ENCODE assay signal across 8 cellular contexts in the genomic region with DNA sequence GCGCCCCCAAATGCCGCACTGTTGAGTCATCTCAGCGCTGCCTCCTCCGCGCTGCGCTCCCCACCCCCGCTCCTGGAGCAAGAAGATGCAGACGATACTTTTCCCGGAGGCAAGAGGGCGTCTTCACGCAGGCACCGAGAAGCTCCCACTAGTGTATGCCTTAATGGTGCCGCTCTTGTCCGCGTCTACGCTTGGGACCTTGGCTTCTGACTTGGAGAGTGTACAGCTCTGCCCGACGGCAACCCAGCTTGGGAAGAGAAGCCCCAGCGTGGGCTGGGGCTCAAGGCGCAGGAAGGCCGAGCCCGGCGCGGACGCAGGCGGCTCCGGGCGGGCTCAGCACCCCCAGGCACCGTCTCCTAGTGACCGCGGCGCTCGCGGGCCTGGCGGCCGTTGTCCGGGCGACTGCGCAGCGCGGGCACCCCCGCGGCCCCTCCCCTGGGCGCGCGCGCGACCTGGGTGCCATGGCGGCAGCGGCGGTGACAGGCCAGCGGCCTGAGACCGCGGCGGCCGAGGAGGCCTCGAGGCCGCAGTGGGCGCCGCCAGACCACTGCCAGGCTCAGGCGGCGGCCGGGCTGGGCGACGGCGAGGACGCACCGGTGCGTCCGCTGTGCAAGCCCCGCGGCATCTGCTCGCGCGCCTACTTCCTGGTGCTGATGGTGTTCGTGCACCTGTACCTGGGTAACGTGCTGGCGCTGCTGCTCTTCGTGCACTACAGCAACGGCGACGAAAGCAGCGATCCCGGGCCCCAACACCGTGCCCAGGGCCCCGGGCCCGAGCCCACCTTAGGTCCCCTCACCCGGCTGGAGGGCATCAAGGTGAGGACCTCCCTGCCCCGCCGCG. TPM values are rescaled to one million over a fixed set of nuclear protein-coding genes. Genes with fewer than 3 reads are reported as not detected.
DNase-seq lines count a peak whose midpoint lies in the region; ATAC-seq and TF ChIP-seq lines count a peak whose summit lies in the region.

A gene with protein sequence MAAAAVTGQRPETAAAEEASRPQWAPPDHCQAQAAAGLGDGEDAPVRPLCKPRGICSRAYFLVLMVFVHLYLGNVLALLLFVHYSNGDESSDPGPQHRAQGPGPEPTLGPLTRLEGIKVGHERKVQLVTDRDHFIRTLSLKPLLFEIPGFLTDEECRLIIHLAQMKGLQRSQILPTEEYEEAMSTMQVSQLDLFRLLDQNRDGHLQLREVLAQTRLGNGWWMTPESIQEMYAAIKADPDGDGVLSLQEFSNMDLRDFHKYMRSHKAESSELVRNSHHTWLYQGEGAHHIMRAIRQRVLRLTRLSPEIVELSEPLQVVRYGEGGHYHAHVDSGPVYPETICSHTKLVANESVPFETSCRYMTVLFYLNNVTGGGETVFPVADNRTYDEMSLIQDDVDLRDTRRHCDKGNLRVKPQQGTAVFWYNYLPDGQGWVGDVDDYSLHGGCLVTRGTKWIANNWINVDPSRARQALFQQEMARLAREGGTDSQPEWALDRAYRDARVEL (plus strand): TSS at position 446 of the 840 bp plus-strand sequence. CDS start 16 bp downstream, at position 462.

- peak within 1 kb of the TSS; percentile 82 to 98 for H3K27ac ChIP-seq in lung (ENCODE audit: low read depth in 1 of 2, low read length in 1 of 2)

- peak; percentile 52 for ATAC-seq in HG02981 (IDR thresholded peaks at IDR 0.05; ENCODE audit: unreplicated experiment)
- peak; percentile 84 for ATAC-seq in activated CD8-positive, alpha-beta T cell treated with anti-CD3 and anti-CD28 coated beads for 36 hours
- ATAC-seq in lung (ENCODE audit: insufficient read depth, low FRiP score): peak; percentile 90

- CTCF ChIA-PET in activated CD8-positive, alpha-beta T cell treated with anti-CD3 and anti-CD28 coated beads for 36 hours (lab: Charles Lee): interaction anchor here (0.6 to 6.5 kb wide), 11 partner anchors 9 to 326 kb away, joined by 3 to 78 read pairs (median 12); a partner anchor contains a TSS

- POLR2A ChIA-PET in activated CD8-positive, alpha-beta T cell treated with anti-CD3 and anti-CD28 coated beads for 36 hours (lab: Charles Lee): interaction anchor here (0.6 to 6.5 kb wide), 14 partner anchors 10 to 792 kb away, joined by 3 to 72 read pairs (median 6); a partner anchor contains a TSS

- peaks cover 22% of the 10 kb centered on the region for H3K36me3 Mint-ChIP-seq in activated CD8-positive, alpha-beta T cell treated with anti-CD3 and anti-CD28 coated beads for 36 hours (ENCODE audit: low read depth)

- DNase-seq in NCI-H1436 (lab: John Stamatoyannopoulos, UW) (peak; percentile 30), NCI-H1436 treated with DMSO at 0.1 percent for 48 hours (lab: John Stamatoyannopoulos, UW) (no peak), NCI-H526 treated with DMSO at 0.1 percent for 48 hours (lab: John Stamatoyannopoulos, UW) (peak; percentile 44), ecto neural progenitor cell (ENCODE audit: low spot score) (peak; percentile 83), lung (ENCODE audit: low spot score) (peak; percentile 80)
- DNase-seq in activated CD8-positive, alpha-beta T cell treated with anti-CD3 and anti-CD28 coated beads for 36 hours: peak; percentile 92
- DNase-seq in stimulated activated CD4-positive, alpha-beta T cell treated with anti-CD3 and anti-CD28 coated beads, TNF-alpha, amount 100 ng/mL, for 1 hour (ENCODE audit: low read depth in 3 of 3, low spot score in 1 of 3): peak; percentile 35 to 70 (median 52)

- peak; percentile 11 for TF ChIP-seq CTCF in activated CD8-positive, alpha-beta T cell treated with anti-CD3 and anti-CD28 coated beads for 36 hours (IDR thresholded peaks at IDR 0.05)
- peak; percentile 27 for TF ChIP-seq CTCF in lung (IDR thresholded peaks at IDR 0.05; ENCODE audit: control extremely low read depth, extremely low read depth)

- H3K9me3 ChIP-seq in lung (ENCODE audit: control insufficient read depth in 2 of 2, insufficient read depth in 1 of 2, low read length in 1 of 2): no peaks in the 10 kb centered on the region

- no peaks in the 10 kb centered on the region for H3K27me3 Mint-ChIP-seq in activated CD8-positive, alpha-beta T cell treated with anti-CD3 and anti-CD28 coated beads for 36 hours

- peak within 1 kb of the TSS; percentile 90 for H3K4me3 ChIP-seq in lung

- peaks cover 8 to 9% of the 10 kb centered on the region in 2 donors for H3K4me1 ChIP-seq in lung (ENCODE audit: control insufficient read depth in 2 of 2, insufficient read depth in 2 of 2, low read length in 2 of 2)

- peak within 1 kb of the TSS; percentile 95 for H3K27ac Mint-ChIP-seq in activated CD8-positive, alpha-beta T cell treated with anti-CD3 and anti-CD28 coated beads for 36 hours

- peaks cover 0 to 6% of the 10 kb centered on the region in 2 donors for H3K36me3 ChIP-seq in lung (ENCODE audit: control insufficient read depth in 2 of 2, insufficient read depth in 2 of 2, low read length in 2 of 2)

- no peaks in the 10 kb centered on the region for H3K27me3 ChIP-seq in lung (ENCODE audit: control insufficient read depth, insufficient read depth)

- H3K4me1 Mint-ChIP-seq in activated CD8-positive, alpha-beta T cell treated with anti-CD3 and anti-CD28 coated beads for 36 hours (ENCODE audit: low read depth): peaks cover 41% of the 10 kb centered on the region

- intact Hi-C loops in activated CD8-positive, alpha-beta T cell treated with anti-CD3 and anti-CD28 coated beads for 36 hours (cut with micrococcal nuclease): loop anchor here (5.0 kb wide), 1 partner anchor 32 kb away; a partner anchor contains a TSS

- WGBS in lung, 2 donors: 0 to 1% methylated on average over 65 to 91 of the region's 91 CpGs

- peak within 1 kb of the TSS; percentile 92 for H3K4me3 Mint-ChIP-seq in activated CD8-positive, alpha-beta T cell treated with anti-CD3 and anti-CD28 coated beads for 36 hours

- no peaks in the 10 kb centered on the region for H3K9me3 Mint-ChIP-seq in activated CD8-positive, alpha-beta T cell treated with anti-CD3 and anti-CD28 coated beads for 36 hours

RNA-seq across cellular contexts. Expression of the gene that starts here (rescaled TPM):
- 10 to 100 TPM; 24.8 to 25.0 TPM for total RNA-seq in activated CD8-positive, alpha-beta T cell treated with anti-CD3 and anti-CD28 coated beads for 36 hours
- 10 to 100 TPM; 58.8 to 66.4 TPM for total RNA-seq in lung
- polyA plus RNA-seq in lung: 10 to 100 TPM; 36.0 to 36.2 TPM
